ENCODE assay signal across 8 cellular contexts in genomic region chr19:40221858-40222619, GRCh38. TPM values are rescaled to one million over a fixed set of nuclear protein-coding genes. Genes with fewer than 3 reads are reported as not detected.
A peak's percentile ranks its signal among the peaks of the same experiment; 100 is the strongest.
DNase-seq lines count a peak whose midpoint lies in the region; ATAC-seq and TF ChIP-seq lines count a peak whose summit lies in the region.
"Had no signal": no experiment of that assay in that cellular context is flagged by ENCODE, and none has a peak within 500 bp of the region (broad histone marks: within the 10 kb centered on the region; RNA-seq: fewer than 3 reads in every experiment).

No MANE protein-coding gene starts in this region.

- H3K36me3 Mint-ChIP-seq in T-helper 17 cell (ENCODE audit: low read depth) = peaks cover 2% of the 10 kb centered on the region

- ATAC-seq in GM18909 (IDR thresholded peaks at IDR 0.05; ENCODE audit: poor library complexity, unreplicated experiment) (peak; percentile 45), T-helper 17 cell (peak; percentile 87), heart right ventricle (peak; percentile 69 to 91 (median 88)), HG03457 (IDR thresholded peaks at IDR 0.05; ENCODE audit: unreplicated experiment) (no peak)

- TF ChIP-seq CTCF in adrenal gland (IDR thresholded peaks at IDR 0.05) (peak; percentile 92 to 98 (median 94)), heart right ventricle (IDR thresholded peaks at IDR 0.05) (peak; percentile 86 to 95 (median 89))

- DNase-seq in NCI-H1930 (lab: John Stamatoyannopoulos, UW) (peak; percentile 57 to 70), T-helper 17 cell (peak; percentile 53 to 61 (median 60)), adrenal gland (peak; percentile 79 to 96 (median 90)), heart right ventricle (peak; percentile 58 to 92), retina (peak; percentile 73)

- TF ChIP-seq POLR2A in adrenal gland (IDR thresholded peaks at IDR 0.05) = no peak

- H3K27me3 ChIP-seq in adrenal gland = peaks cover 20% of the 10 kb centered on the region
- H3K27me3 ChIP-seq in heart right ventricle = peaks cover 12 to 92% (median 65%) of the 10 kb centered on the region in 7 donors

- no peaks in the 10 kb centered on the region for H3K9me3 ChIP-seq in T-helper 17 cell (ENCODE audit: control insufficient read depth, low read length, poor library complexity, severe bottlenecking)
- H3K9me3 ChIP-seq in adrenal gland (replicated peaks in 1 of 3) = no peaks in the 10 kb centered on the region
- no peaks in the 10 kb centered on the region for H3K9me3 ChIP-seq in heart right ventricle

- H3K27me3 Mint-ChIP-seq in T-helper 17 cell = peaks cover 62% of the 10 kb centered on the region

- H3K4me1 ChIP-seq in adrenal gland (replicated peaks in 1 of 2) (peaks cover 9 to 18% of the 10 kb centered on the region in 2 donors), heart right ventricle (peaks cover 10 to 31% (median 19%) of the 10 kb centered on the region in 9 donors)

- no peak overlapping the region for H3K27ac ChIP-seq in adrenal gland
- no peak overlapping the region for H3K27ac ChIP-seq in heart right ventricle

- peak overlapping the region; percentile 0 for H3K27ac Mint-ChIP-seq in T-helper 17 cell

- H3K4me1 Mint-ChIP-seq in T-helper 17 cell = peaks cover 11% of the 10 kb centered on the region

- intact Hi-C loops in adrenal gland (cut with DNase I) = loop anchor here in 1 of 2 donors (5.0 kb wide), 1 partner anchor 85 kb away; no protein-coding TSS in a partner anchor
- intact Hi-C loops in heart right ventricle (cut with DNase I) = loop anchor here in 9 of 10 donors (1.0 to 10.0 kb wide), 6 partner anchors 79 to 427 kb away; no protein-coding TSS in a partner anchor

- 48 to 65% (median 55%) methylated on average over 38 to 41 of the region's 41 CpGs for WGBS in adrenal gland, 4 donors
- WGBS in heart right ventricle, 2 donors = 56 to 61% methylated on average over 41 of the region's 41 CpGs

- H3K4me3 ChIP-seq in adrenal gland = no peak overlapping the region
- no peak overlapping the region for H3K4me3 ChIP-seq in heart right ventricle

- peak overlapping the region; percentile 60 for H3K4me3 Mint-ChIP-seq in T-helper 17 cell

- H3K36me3 ChIP-seq in adrenal gland (replicated peaks in 1 of 2) (no peaks in the 10 kb centered on the region), heart right ventricle (no peaks in the 10 kb centered on the region)

RNA-seq across cellular contexts. Expression of gene TTC9B, which starts 3.9 kb away (rescaled TPM):
- total RNA-seq in T-helper 17 cell = not detected
- under 1 TPM in 1 of 8 donors, not detected in 7; 0.32 TPM for total RNA-seq in adrenal gland
- under 1 TPM in 2 of 3 donors, not detected in 1; 0.51 to 0.56 TPM for polyA plus RNA-seq in adrenal gland
- total RNA-seq in heart right ventricle = not detected
- not detected for polyA plus RNA-seq in heart right ventricle

RNA-seq across cellular contexts. Expression of gene CCNP, which starts 4.5 kb away (rescaled TPM):
- total RNA-seq in T-helper 17 cell (1 to 10 TPM in 1 of 2 donors, under 1 TPM in 1; 0.77 to 1.5 TPM), adrenal gland (1 to 10 TPM in 4 of 8 donors, under 1 TPM in 1, not detected in 3; 0.27 to 3.0 (median 1.3) TPM), heart right ventricle (not detected)
- polyA plus RNA-seq in adrenal gland (1 to 10 TPM in 1 of 3 donors, under 1 TPM in 1, not detected in 1; 0.72 to 1.0 TPM), heart right ventricle (under 1 TPM; 0.04 to 0.15 TPM)
- total RNA-seq: urinary bladder had no signal

RNA-seq across cellular contexts. Expression of gene MAP3K10, which starts 30.8 kb away (rescaled TPM):
- total RNA-seq in T-helper 17 cell (10 to 100 TPM; 20.7 to 28.5 TPM), adrenal gland (10 to 100 TPM; 11.1 to 27.6 (median 18.2) TPM), heart right ventricle (10 to 100 TPM; 10.8 to 29.1 (median 15.8) TPM)
- polyA plus RNA-seq in adrenal gland (10 to 100 TPM in 2 of 3 donors, 1 to 10 TPM in 1; 2.4 to 78.3 (median 26.5) TPM), heart right ventricle (10 to 100 TPM; 12.1 to 31.2 TPM)
